ENCODE assay signal across 8 cellular contexts in genomic region chr11:78645226-78646202, GRCh38.
DNase-seq lines count a peak whose midpoint lies in the region; ATAC-seq and TF ChIP-seq lines count a peak whose summit lies in the region.

No MANE protein-coding gene starts in this region.

- no peak overlapping the region for H3K27ac Mint-ChIP-seq in chondrocyte (ENCODE audit: unreplicated experiment)

- no peaks in the 10 kb centered on the region for H3K9me3 ChIP-seq in left lung

- TF ChIP-seq CTCF in chondrocyte (IDR thresholded peaks at IDR 0.05) (peak; percentile 99), left lung (IDR thresholded peaks at IDR 0.05) (peak; percentile 95)

- intact Hi-C loops in left lung (cut with DNase I) = no loop called here

- no peaks in the 10 kb centered on the region for H3K27me3 ChIP-seq in left lung

- H3K4me3 ChIP-seq in left lung = no peak overlapping the region

- H3K4me1 Mint-ChIP-seq in chondrocyte (ENCODE audit: low read depth) = peaks cover 9% of the 10 kb centered on the region

- no peaks in the 10 kb centered on the region for H3K36me3 ChIP-seq in left lung

- no peaks in the 10 kb centered on the region for H3K27me3 Mint-ChIP-seq in chondrocyte (ENCODE audit: low read depth)

- no peaks in the 10 kb centered on the region for H3K36me3 Mint-ChIP-seq in chondrocyte (ENCODE audit: low read depth)

- peak; percentile 89 for ATAC-seq in GM18498 (IDR thresholded peaks at IDR 0.05; ENCODE audit: unreplicated experiment)
- peak; percentile 72 for ATAC-seq in HG03103 (IDR thresholded peaks at IDR 0.05; ENCODE audit: low read depth, unreplicated experiment)
- peak; percentile 35 to 41 for ATAC-seq in activated CD4-positive, CD25-positive, alpha-beta regulatory T cell treated with anti-CD3 and anti-CD28 coated beads, Interleukin-2, amount 50 U/mL, for 24 hours
- ATAC-seq in left lung = peak; percentile 97

- no peaks in the 10 kb centered on the region for H3K9me3 Mint-ChIP-seq in chondrocyte (ENCODE audit: low read depth)

- DNase-seq in A172 (ENCODE audit: low spot score) (peak; percentile 67), NCI-H2227 (lab: John Stamatoyannopoulos, UW; ENCODE audit: unreplicated experiment) (peak; percentile 84), chondrocyte (ENCODE audit: low spot score) (no peak), left lung (peak; percentile 49 to 83)
- DNase-seq in stimulated activated CD4-positive, alpha-beta T cell treated with anti-CD3 and anti-CD28 coated beads, TNF-alpha, amount 100 ng/mL, for 24 hours (ENCODE audit: low read depth in 3 of 3) = peak; percentile 25 to 54 (median 33)

- H3K27ac ChIP-seq in left lung = no peak overlapping the region

- H3K4me1 ChIP-seq in left lung = peaks cover 0 to 5% of the 10 kb centered on the region in 2 donors

- H3K4me3 Mint-ChIP-seq in chondrocyte (ENCODE audit: unreplicated experiment) = no peak overlapping the region

Comparison
In these comparisons a context has a peak if more than half of its experiments do, and no peak if none do; other contexts are left out.
1. ATAC-seq: peak in every context shown above with its lines; median percentile 97 in left lung; 89 in GM18498; 72 in HG03103; 38 in activated CD4-positive, CD25-positive, alpha-beta regulatory T cell treated with anti-CD3 and anti-CD28 coated beads, Interleukin-2, amount 50 U/mL, for 24 hours.